11 cellular contexts compared by ENCODE assay signal in the genomic region with DNA sequence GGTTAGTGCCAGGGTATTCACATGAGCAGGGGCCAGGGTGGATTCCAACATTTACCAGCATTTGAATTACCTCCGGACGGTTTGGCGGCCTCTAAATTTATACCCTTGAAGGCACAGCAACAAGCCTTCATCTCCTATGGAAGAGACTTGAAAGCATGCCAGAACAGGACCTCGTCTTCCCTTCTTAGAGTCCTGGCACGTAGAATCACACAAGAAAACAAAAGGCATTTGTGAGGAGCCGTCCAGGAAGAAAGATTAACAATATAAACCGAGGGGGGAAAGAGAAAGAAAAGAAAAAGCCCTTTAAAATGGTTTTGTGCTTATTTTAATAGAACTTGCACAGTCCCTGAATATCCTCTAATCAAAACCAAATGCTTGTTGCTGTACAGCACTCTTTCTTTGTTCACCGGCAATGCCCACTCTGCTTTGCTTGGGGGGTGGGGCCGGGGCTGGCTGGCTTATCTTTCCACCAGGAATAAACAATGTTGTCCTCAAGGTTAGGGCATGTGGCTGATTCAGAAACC.
DNase-seq lines count a peak whose midpoint lies in the region; ATAC-seq and TF ChIP-seq lines count a peak whose summit lies in the region.
"Had no signal": no experiment of that assay in that cellular context is flagged by ENCODE, and none has a peak within 500 bp of the region (broad histone marks: within the 10 kb centered on the region; RNA-seq: fewer than 3 reads in every experiment).

No MANE protein-coding gene starts in this region.

- DNase-seq in cardiac muscle cell (ENCODE audit: low read depth in 1 of 2, low spot score in 1 of 2) (peak in 1 of 2 donors; percentile 18), cardiac septum (ENCODE audit: low spot score) (no peak), fibroblast of lung (ENCODE audit: low read depth in 2 of 2) (peak; percentile 10 to 24), osteoblast (ENCODE audit: insufficient read length, low spot score, missing footprints) (no peak), uterus (peak in 1 of 2 donors; percentile 15), GM13976 (ENCODE audit: low spot score) (no peak)
- no peak for DNase-seq in activated T-helper 2 cell treated with anti-CD3 and anti-CD28 coated beads, Interferon-gamma antibody, Interleukin-2, Interleukin-4, amounts not matched to agents 10 μg/mL and 5 μg/mL and 100 μg/mL, durations not matched to agents 14 hours and 24 hours and 36 hours (ENCODE audit: low spot score)
- DNase-seq: activated CD8-positive, alpha-beta memory T cell treated with anti-CD3 and anti-CD28 coated beads for 24 hours; cerebellar nuclear complex; MM.1S had no signal

- no peak overlapping the region for H3K4me2 ChIP-seq in fibroblast of lung (ENCODE audit: extremely low read depth, insufficient read depth, low read length)
- peak overlapping the region; percentile 75 for H3K4me2 ChIP-seq in osteoblast (ENCODE audit: insufficient read depth, low read length)

- no peak overlapping the region for H3K4me3 Mint-ChIP-seq in activated T-helper 2 cell treated with anti-CD3 and anti-CD28 coated beads, Interferon-gamma antibody, Interleukin-2, Interleukin-4, amounts not matched to agents 10 μg/mL and 5 μg/mL and 100 μg/mL, durations not matched to agents 14 hours and 24 hours and 36 hours (ENCODE audit: low read depth)

- no peaks in the 10 kb centered on the region for H3K9me3 ChIP-seq in cardiac muscle cell (ENCODE audit: low read depth)
- H3K9me3 ChIP-seq in fibroblast of lung (ENCODE audit: control insufficient read depth, insufficient read depth, low read depth, low read length): no peaks in the 10 kb centered on the region
- H3K9me3 ChIP-seq in osteoblast (ENCODE audit: low read depth, low read length): no peaks in the 10 kb centered on the region
- H3K9me3 ChIP-seq in uterus: no peaks in the 10 kb centered on the region

- ATAC-seq in HG03280 (IDR thresholded peaks at IDR 0.05; ENCODE audit: unreplicated experiment): no peak

- no peak overlapping the region for H3K9ac ChIP-seq in fibroblast of lung (ENCODE audit: insufficient read depth, low read length)

- H3K79me2 ChIP-seq in fibroblast of lung (ENCODE audit: control insufficient read depth, insufficient read depth, low read length): no peaks in the 10 kb centered on the region
- no peaks in the 10 kb centered on the region for H3K79me2 ChIP-seq in osteoblast (ENCODE audit: insufficient read depth, low read length)

- no peaks in the 10 kb centered on the region for H3K36me3 Mint-ChIP-seq in activated T-helper 2 cell treated with anti-CD3 and anti-CD28 coated beads, Interferon-gamma antibody, Interleukin-2, Interleukin-4, amounts not matched to agents 10 μg/mL and 5 μg/mL and 100 μg/mL, durations not matched to agents 14 hours and 24 hours and 36 hours (ENCODE audit: low read depth)

- in situ Hi-C loops in GM13976 (cut with MboI; ENCODE audit: low sequenced_read_pairs, unreplicated experiment): no loop called here

- H3K27ac ChIP-seq in cardiac muscle cell (peak overlapping the region; percentile 31), fibroblast of lung (ENCODE audit: insufficient read depth, low read length) (no peak overlapping the region), osteoblast (ENCODE audit: low read depth, low read length) (no peak overlapping the region), uterus (peak overlapping the region; percentile 46 to 47)

- H3K4me1 ChIP-seq in cardiac muscle cell (ENCODE audit: low read depth) (peaks cover 12% of the 10 kb centered on the region), fibroblast of lung (ENCODE audit: control insufficient read depth, extremely low read depth, insufficient read depth, low read length) (no peaks in the 10 kb centered on the region), osteoblast (ENCODE audit: insufficient read depth, low read length) (no peaks in the 10 kb centered on the region), uterus (no peaks in the 10 kb centered on the region)

- TF ChIP-seq POLR2A in uterus (IDR thresholded peaks at IDR 0.05): no peak

- H2AFZ ChIP-seq in fibroblast of lung (ENCODE audit: low read length) (no peak overlapping the region), osteoblast (ENCODE audit: low read length) (peak overlapping the region; percentile 84)

- TF ChIP-seq CTCF in cardiac muscle cell (IDR thresholded peaks at IDR 0.05; ENCODE audit: low read depth, low read length) (no peak), fibroblast of lung (conservative IDR thresholded peaks at IDR 0.05 in 1 of 2, IDR thresholded peaks at IDR 0.05 in 1 of 2; ENCODE audit: low read depth in 1 of 2, low read length in 2 of 2) (no peak), osteoblast (IDR thresholded peaks at IDR 0.05; ENCODE audit: extremely low read depth, low read depth, low read length) (no peak), uterus (IDR thresholded peaks at IDR 0.05) (no peak), GM13976 (IDR thresholded peaks at IDR 0.05; ENCODE audit: borderline replicate concordance, control extremely low read depth, extremely low read depth, insufficient read depth, missing control alignments) (no peak)

- no peaks in the 10 kb centered on the region for H4K20me1 ChIP-seq in fibroblast of lung (ENCODE audit: control insufficient read depth, extremely low read depth, insufficient read depth, low read length)
- no peaks in the 10 kb centered on the region for H4K20me1 ChIP-seq in osteoblast (ENCODE audit: insufficient read depth, low read length)

- intact Hi-C loops in cardiac septum (cut with DNase I): loop anchor here (10.0 kb wide), 1 partner anchor 578 kb away; the partner anchor contains the start of gene ZNF462
- intact Hi-C loops in uterus (cut with DNase I; ENCODE audit: low total_unique reads): no loop called here
- intact Hi-C loops in activated T-helper 2 cell treated with anti-CD3 and anti-CD28 coated beads, Interferon-gamma antibody, Interleukin-2, Interleukin-4, amounts not matched to agents 10 μg/mL and 5 μg/mL and 100 μg/mL, durations not matched to agents 14 hours and 24 hours and 36 hours (cut with micrococcal nuclease): no loop called here

- no peak overlapping the region for H3K27ac Mint-ChIP-seq in activated T-helper 2 cell treated with anti-CD3 and anti-CD28 coated beads, Interferon-gamma antibody, Interleukin-2, Interleukin-4, amounts not matched to agents 10 μg/mL and 5 μg/mL and 100 μg/mL, durations not matched to agents 14 hours and 24 hours and 36 hours

- H3K4me1 Mint-ChIP-seq in activated T-helper 2 cell treated with anti-CD3 and anti-CD28 coated beads, Interferon-gamma antibody, Interleukin-2, Interleukin-4, amounts not matched to agents 10 μg/mL and 5 μg/mL and 100 μg/mL, durations not matched to agents 14 hours and 24 hours and 36 hours (ENCODE audit: low read depth): no peaks in the 10 kb centered on the region

- H3K36me3 ChIP-seq in cardiac muscle cell (no peaks in the 10 kb centered on the region), fibroblast of lung (ENCODE audit: control insufficient read depth, insufficient read depth, low read length) (no peaks in the 10 kb centered on the region), osteoblast (ENCODE audit: insufficient read depth, low read length) (no peaks in the 10 kb centered on the region), uterus (no peaks in the 10 kb centered on the region)

- no peak overlapping the region for H3K4me3 ChIP-seq in cardiac muscle cell
- H3K4me3 ChIP-seq in fibroblast of lung (replicated peaks in 1 of 4; ENCODE audit: control extremely low read depth in 1 of 4, insufficient read depth in 1 of 4, low read depth in 3 of 4, low read length in 4 of 4): no peak overlapping the region
- H3K4me3 ChIP-seq in osteoblast (ENCODE audit: insufficient read depth, low read length): peak overlapping the region; percentile 66
- H3K4me3 ChIP-seq in uterus: peak overlapping the region in 1 of 2 donors; percentile 23

- no peaks in the 10 kb centered on the region for H3K27me3 ChIP-seq in cardiac muscle cell
- H3K27me3 ChIP-seq in fibroblast of lung (ENCODE audit: control insufficient read depth, insufficient read depth, low read length): no peaks in the 10 kb centered on the region
- H3K27me3 ChIP-seq in osteoblast (ENCODE audit: insufficient read depth, low read length): no peaks in the 10 kb centered on the region
- H3K27me3 ChIP-seq in uterus: no peaks in the 10 kb centered on the region

- no peaks in the 10 kb centered on the region for H3K27me3 Mint-ChIP-seq in activated T-helper 2 cell treated with anti-CD3 and anti-CD28 coated beads, Interferon-gamma antibody, Interleukin-2, Interleukin-4, amounts not matched to agents 10 μg/mL and 5 μg/mL and 100 μg/mL, durations not matched to agents 14 hours and 24 hours and 36 hours (ENCODE audit: low read depth)

- H3K9me3 Mint-ChIP-seq in activated T-helper 2 cell treated with anti-CD3 and anti-CD28 coated beads, Interferon-gamma antibody, Interleukin-2, Interleukin-4, amounts not matched to agents 10 μg/mL and 5 μg/mL and 100 μg/mL, durations not matched to agents 14 hours and 24 hours and 36 hours: peaks cover 12% of the 10 kb centered on the region

Comparison
In these comparisons a context has a peak if more than half of its experiments do, and no peak if none do; other contexts are left out.
1. DNase-seq: peak in fibroblast of lung (2 of 2); none in cardiac septum (single experiment), osteoblast (single experiment), activated T-helper 2 cell treated with anti-CD3 and anti-CD28 coated beads, Interferon-gamma antibody, Interleukin-2, Interleukin-4, amounts not matched to agents 10 μg/mL and 5 μg/mL and 100 μg/mL, durations not matched to agents 14 hours and 24 hours and 36 hours (single experiment) and GM13976 (single experiment).
2. H3K27ac ChIP-seq: peak in cardiac muscle cell (single experiment) and uterus (2 of 2); none in fibroblast of lung (single experiment) and osteoblast (single experiment).